ENCODE assay signal across 9 cellular contexts in genomic region chr17:16304832-16305231, GRCh38. TPM values are rescaled to one million over a fixed set of nuclear protein-coding genes. Genes with fewer than 3 reads are reported as not detected.
DNase-seq lines count a peak whose midpoint lies in the region; ATAC-seq and TF ChIP-seq lines count a peak whose summit lies in the region.
"Had no signal": no experiment of that assay in that cellular context is flagged by ENCODE, and none has a peak within 500 bp of the region (broad histone marks: within the 10 kb centered on the region; RNA-seq: fewer than 3 reads in every experiment).

No MANE protein-coding gene starts in this region.

- H3K27ac ChIP-seq in endodermal cell (ENCODE audit: low read depth, low read length) (no peak overlapping the region), body of pancreas (no peak overlapping the region)

- H3K9me3 Mint-ChIP-seq in activated naive CD8-positive, alpha-beta T cell treated with anti-CD3 and anti-CD28 coated beads, Interleukin-2, amount 50 U/mL, for 24 hours, result no peaks in the 10 kb centered on the region
- no peaks in the 10 kb centered on the region for H3K9me3 Mint-ChIP-seq in activated naive CD8-positive, alpha-beta T cell treated with anti-CD3 and anti-CD28 coated beads for 36 hours
- no peaks in the 10 kb centered on the region for H3K9me3 Mint-ChIP-seq in endodermal cell
- no peaks in the 10 kb centered on the region for H3K9me3 Mint-ChIP-seq in stimulated activated naive CD8-positive, alpha-beta T cell treated with anti-CD3 and anti-CD28 coated beads, Interleukin-15, amount 100 ng/mL, for 72 hours

- H3K4me1 ChIP-seq in endodermal cell (ENCODE audit: control insufficient read depth, insufficient read depth, low read length) (peaks cover 3% of the 10 kb centered on the region), body of pancreas (no peaks in the 10 kb centered on the region)

- H3K4me3 Mint-ChIP-seq in activated naive CD8-positive, alpha-beta T cell treated with anti-CD3 and anti-CD28 coated beads, Interleukin-2, amount 50 U/mL, for 24 hours, result no peak overlapping the region
- H3K4me3 Mint-ChIP-seq in activated naive CD8-positive, alpha-beta T cell treated with anti-CD3 and anti-CD28 coated beads for 36 hours, result no peak overlapping the region
- no peak overlapping the region for H3K4me3 Mint-ChIP-seq in endodermal cell
- H3K4me3 Mint-ChIP-seq in stimulated activated naive CD8-positive, alpha-beta T cell treated with anti-CD3 and anti-CD28 coated beads, Interleukin-15, amount 100 ng/mL, for 72 hours, result no peak overlapping the region

- no peaks in the 10 kb centered on the region for H3K27me3 Mint-ChIP-seq in activated naive CD8-positive, alpha-beta T cell treated with anti-CD3 and anti-CD28 coated beads, Interleukin-2, amount 50 U/mL, for 24 hours
- no peaks in the 10 kb centered on the region for H3K27me3 Mint-ChIP-seq in activated naive CD8-positive, alpha-beta T cell treated with anti-CD3 and anti-CD28 coated beads for 36 hours
- no peaks in the 10 kb centered on the region for H3K27me3 Mint-ChIP-seq in endodermal cell (ENCODE audit: insufficient read depth)
- H3K27me3 Mint-ChIP-seq in stimulated activated naive CD8-positive, alpha-beta T cell treated with anti-CD3 and anti-CD28 coated beads, Interleukin-15, amount 100 ng/mL, for 72 hours, result no peaks in the 10 kb centered on the region

- H3K36me3 Mint-ChIP-seq in activated naive CD8-positive, alpha-beta T cell treated with anti-CD3 and anti-CD28 coated beads, Interleukin-2, amount 50 U/mL, for 24 hours (ENCODE audit: low read depth), result peaks cover 11% of the 10 kb centered on the region
- H3K36me3 Mint-ChIP-seq in activated naive CD8-positive, alpha-beta T cell treated with anti-CD3 and anti-CD28 coated beads for 36 hours, result peaks cover 10% of the 10 kb centered on the region
- peaks cover 19% of the 10 kb centered on the region for H3K36me3 Mint-ChIP-seq in endodermal cell (ENCODE audit: low read depth)

- H3K36me3 ChIP-seq in endodermal cell (ENCODE audit: control insufficient read depth, insufficient read depth, low read length) (peaks cover 8% of the 10 kb centered on the region), body of pancreas (replicated peaks in 1 of 2; ENCODE audit: insufficient read depth in 1 of 2, low read depth in 2 of 2) (no peaks in the 10 kb centered on the region)

- DNase-seq in activated naive CD8-positive, alpha-beta T cell treated with anti-CD3 and anti-CD28 coated beads, Interleukin-2, amount 50 U/mL, for 24 hours, result peak; percentile 10
- DNase-seq in activated naive CD8-positive, alpha-beta T cell treated with anti-CD3 and anti-CD28 coated beads for 36 hours, result no peak
- peak; percentile 20 for DNase-seq in NCI-H526 treated with DMSO at 0.1 percent for 48 hours (lab: John Stamatoyannopoulos, UW)
- DNase-seq in endodermal cell, result peak; percentile 80
- no peak for DNase-seq in stimulated activated naive CD8-positive, alpha-beta T cell treated with anti-CD3 and anti-CD28 coated beads, Interleukin-15, amount 100 ng/mL, for 72 hours
- DNase-seq in body of pancreas, result no peak
- DNase-seq: right cardiac atrium had no signal

- H3K9me3 ChIP-seq in endodermal cell (ENCODE audit: control insufficient read depth, low read length) (no peaks in the 10 kb centered on the region), body of pancreas (no peaks in the 10 kb centered on the region)

- no peak overlapping the region for H3K27ac Mint-ChIP-seq in activated naive CD8-positive, alpha-beta T cell treated with anti-CD3 and anti-CD28 coated beads, Interleukin-2, amount 50 U/mL, for 24 hours
- H3K27ac Mint-ChIP-seq in activated naive CD8-positive, alpha-beta T cell treated with anti-CD3 and anti-CD28 coated beads for 36 hours, result no peak overlapping the region
- no peak overlapping the region for H3K27ac Mint-ChIP-seq in endodermal cell
- H3K27ac Mint-ChIP-seq in stimulated activated naive CD8-positive, alpha-beta T cell treated with anti-CD3 and anti-CD28 coated beads, Interleukin-15, amount 100 ng/mL, for 72 hours, result peak overlapping the region in 1 of 2 donors; percentile 46

- H3K4me1 Mint-ChIP-seq in activated naive CD8-positive, alpha-beta T cell treated with anti-CD3 and anti-CD28 coated beads, Interleukin-2, amount 50 U/mL, for 24 hours, result peaks cover 1% of the 10 kb centered on the region
- H3K4me1 Mint-ChIP-seq in activated naive CD8-positive, alpha-beta T cell treated with anti-CD3 and anti-CD28 coated beads for 36 hours, result no peaks in the 10 kb centered on the region
- peaks cover 3% of the 10 kb centered on the region for H3K4me1 Mint-ChIP-seq in endodermal cell
- H3K4me1 Mint-ChIP-seq in stimulated activated naive CD8-positive, alpha-beta T cell treated with anti-CD3 and anti-CD28 coated beads, Interleukin-15, amount 100 ng/mL, for 72 hours, result no peaks in the 10 kb centered on the region

- peak; percentile 20 for ATAC-seq in activated naive CD8-positive, alpha-beta T cell treated with anti-CD3 and anti-CD28 coated beads, Interleukin-2, amount 50 U/mL, for 24 hours
- ATAC-seq in stimulated activated naive CD8-positive, alpha-beta T cell treated with anti-CD3 and anti-CD28 coated beads, Interleukin-15, amount 100 ng/mL, for 72 hours, result peak; percentile 69
- ATAC-seq in HG03432 (IDR thresholded peaks at IDR 0.05; ENCODE audit: unreplicated experiment) (no peak), HG03354 (IDR thresholded peaks at IDR 0.05; ENCODE audit: poor library complexity, severe bottlenecking, unreplicated experiment) (no peak), body of pancreas (no peak)
- ATAC-seq: right cardiac atrium had no signal

- 86 to 100% methylated on average over 1 to 3 of the region's 3 CpGs for WGBS in endodermal cell (ENCODE audit: insufficient coverage in 1 of 2, insufficient read length in 1 of 2), 2 experiments
- WGBS in body of pancreas, 2 donors, result 56 to 81% methylated on average over 2 to 3 of the region's 3 CpGs

- intact Hi-C loops in body of pancreas (cut with DNase I), result no loop called here

- TF ChIP-seq POLR2A in body of pancreas (IDR thresholded peaks at IDR 0.05), result no peak

- H3K27me3 ChIP-seq in endodermal cell (ENCODE audit: control insufficient read depth, insufficient read depth, low read length, poor library complexity, severe bottlenecking) (no peaks in the 10 kb centered on the region), body of pancreas (no peaks in the 10 kb centered on the region)

- no peak overlapping the region for H3K9ac ChIP-seq in endodermal cell (ENCODE audit: extremely low read depth, low read length, poor library complexity, severe bottlenecking)

- no peak overlapping the region for H3K4me3 ChIP-seq in endodermal cell (ENCODE audit: low read length)
- H3K4me3 ChIP-seq in body of pancreas, result no peak overlapping the region

- peak; percentile 74 for TF ChIP-seq CTCF in endodermal cell (conservative IDR thresholded peaks at IDR 0.05)
- TF ChIP-seq CTCF in body of pancreas (IDR thresholded peaks at IDR 0.05), result no peak

RNA-seq across cellular contexts. Expression of gene CENPV, which starts 48.4 kb away (rescaled TPM):
- total RNA-seq in activated naive CD8-positive, alpha-beta T cell treated with anti-CD3 and anti-CD28 coated beads for 36 hours, result 100 to 1,000 TPM; 145 to 154 TPM
- 100 to 1,000 TPM; 109 to 202 TPM for total RNA-seq in endodermal cell
- polyA plus RNA-seq in endodermal cell (2013, experiment 1 of 2), result 391 TPM
- 343 TPM for polyA plus RNA-seq in endodermal cell (2013, experiment 2 of 2)
- total RNA-seq in body of pancreas, result 10 to 100 TPM; 13.7 to 77.8 TPM

Comparison
In these comparisons a context has a peak if more than half of its experiments do, and no peak if none do; other contexts are left out.
1. DNase-seq: peak in activated naive CD8-positive, alpha-beta T cell treated with anti-CD3 and anti-CD28 coated beads, Interleukin-2, amount 50 U/mL, for 24 hours (single experiment), NCI-H526 treated with DMSO at 0.1 percent for 48 hours (single experiment) and endodermal cell (single experiment); none in activated naive CD8-positive, alpha-beta T cell treated with anti-CD3 and anti-CD28 coated beads for 36 hours (single experiment), stimulated activated naive CD8-positive, alpha-beta T cell treated with anti-CD3 and anti-CD28 coated beads, Interleukin-15, amount 100 ng/mL, for 72 hours (0 of 2) and body of pancreas (0 of 4).
2. ATAC-seq: peak in activated naive CD8-positive, alpha-beta T cell treated with anti-CD3 and anti-CD28 coated beads, Interleukin-2, amount 50 U/mL, for 24 hours (single experiment) and stimulated activated naive CD8-positive, alpha-beta T cell treated with anti-CD3 and anti-CD28 coated beads, Interleukin-15, amount 100 ng/mL, for 72 hours (single experiment); none in HG03432 (single experiment), HG03354 (single experiment) and body of pancreas (single experiment).